14 cellular contexts compared by ENCODE assay signal in genomic region chr11:76361365-76361764, GRCh38.
"Had no signal": no experiment of that assay in that cellular context is flagged by ENCODE, and none has a peak within 500 bp of the region (broad histone marks: within the 10 kb centered on the region; RNA-seq: fewer than 3 reads in every experiment).

No MANE protein-coding gene starts in this region.

- H3K9me3 ChIP-seq: esophagus muscularis mucosa, heart left ventricle, ovary had no signal

- DNase-seq: activated CD4-positive, alpha-beta memory T cell treated with anti-CD3 and anti-CD28 coated beads for 36 hours; activated CD8-positive, alpha-beta memory T cell treated with anti-CD3 and anti-CD28 coated beads, Interleukin-2, amount 50 U/mL, for 4 hours; activated naive CD4-positive, alpha-beta T cell treated with anti-CD3 and anti-CD28 coated beads, Interleukin-2, amount 50 U/mL, for 16 hours; aorta; heart left ventricle; kidney; ovary; stimulated activated CD4-positive, alpha-beta T cell treated with anti-CD3 and anti-CD28 coated beads, Interleukin-4, amount 100 ng/mL, for 1 hour; T-helper 17 cell; trophoblast cell had no signal

- H3K9ac ChIP-seq: neural progenitor cell had no signal

- H3K4me2 ChIP-seq: neural progenitor cell had no signal

- ATAC-seq: heart left ventricle, T-helper 17 cell had no signal

- H2AFZ ChIP-seq: neural progenitor cell had no signal

- FAIRE-seq: frontal cortex, kidney, TTC549 had no signal

- H3K27me3 ChIP-seq: esophagus muscularis mucosa, heart left ventricle, neural progenitor cell, ovary had no signal

- H3K27ac ChIP-seq: esophagus muscularis mucosa, neural progenitor cell, ovary had no signal

- H3K4me1 ChIP-seq: neural progenitor cell had no signal

- H3K36me3 ChIP-seq: ovary had no signal

- H3K4me3 ChIP-seq: esophagus muscularis mucosa, heart left ventricle, neural progenitor cell, ovary had no signal
